7 cellular contexts compared by ENCODE assay signal in the genomic region with DNA sequence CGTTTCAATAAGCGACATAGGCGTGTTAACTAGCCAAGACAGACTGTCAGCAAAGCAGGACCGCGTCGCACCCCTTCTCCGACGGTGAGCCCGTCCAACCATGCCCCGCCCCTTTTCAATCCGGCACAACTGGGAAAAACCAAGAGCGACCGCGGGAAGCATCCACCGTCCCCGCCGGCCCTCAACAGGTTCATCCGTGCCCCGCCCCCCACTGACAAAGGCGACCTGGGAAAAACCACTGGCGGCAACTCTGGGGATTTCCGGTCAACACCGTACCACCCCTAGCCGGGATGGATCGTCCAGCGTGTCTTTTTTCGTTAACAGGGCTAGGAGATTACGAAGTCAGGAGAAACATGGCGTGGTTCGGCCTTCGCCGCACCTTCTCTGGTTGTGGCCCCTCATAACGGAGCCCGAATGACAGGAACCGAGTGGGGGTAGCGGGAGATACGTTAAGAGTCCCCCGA. TPM values are rescaled to one million over a fixed set of nuclear protein-coding genes. Genes with fewer than 3 reads are reported as not detected.
DNase-seq lines count a peak whose midpoint lies in the region; ATAC-seq and TF ChIP-seq lines count a peak whose summit lies in the region.

No MANE protein-coding gene starts in this region.

- DNase-seq in NCI-H345 (lab: John Stamatoyannopoulos, UW) (peak; percentile 84), dermis microvascular lymphatic vessel endothelial cell (ENCODE audit: low read depth in 2 of 2) (peak; percentile 76 to 87), left kidney (ENCODE audit: low read depth, low spot score) (peak; percentile 93)
- DNase-seq in stimulated activated CD4-positive, alpha-beta T cell treated with anti-CD3 and anti-CD28 coated beads, Interleukin-4, amount 100 ng/mL, for 4 hours, result peak; percentile 50 to 54

- no peak for TF ChIP-seq POLR2A in GM18505 (IDR thresholded peaks at IDR 0.05; ENCODE audit: borderline replicate concordance, extremely low read depth, insufficient read depth, insufficient read length)

- ATAC-seq in GM18505 (IDR thresholded peaks at IDR 0.05; ENCODE audit: unreplicated experiment) (peak; percentile 5), HG03196 (IDR thresholded peaks at IDR 0.05; ENCODE audit: unreplicated experiment) (peak; percentile 9)
- ATAC-seq in activated CD4-positive, CD25-positive, alpha-beta regulatory T cell treated with anti-CD3 and anti-CD28 coated beads, Interleukin-2, amount 50 U/mL, for 24 hours, result peak; percentile 26 to 31

RNA-seq across cellular contexts. Expression of a gene that starts 0.4 kb away (rescaled TPM):
- total RNA-seq in dermis microvascular lymphatic vessel endothelial cell, result 22.2 and 24.9 TPM in 2 replicates

RNA-seq across cellular contexts. Expression of a gene that starts 0.5 kb away (rescaled TPM):
- total RNA-seq in dermis microvascular lymphatic vessel endothelial cell, result 53.9 and 60.2 TPM in 2 replicates

RNA-seq across cellular contexts. Expression of a gene that starts 14.3 kb away (rescaled TPM):
- total RNA-seq in dermis microvascular lymphatic vessel endothelial cell, result 8.1 and 15.9 TPM in 2 replicates

RNA-seq across cellular contexts. Expression of a gene that starts 21.6 kb away (rescaled TPM):
- total RNA-seq in dermis microvascular lymphatic vessel endothelial cell, result 3.3 and 3.9 TPM in 2 replicates

Comparison
In these comparisons a context has a peak if more than half of its experiments do, and no peak if none do; other contexts are left out.
1. Peak in every context shown above with its lines: DNase-seq and ATAC-seq.